12 cellular contexts compared by ENCODE assay signal in the genomic region with DNA sequence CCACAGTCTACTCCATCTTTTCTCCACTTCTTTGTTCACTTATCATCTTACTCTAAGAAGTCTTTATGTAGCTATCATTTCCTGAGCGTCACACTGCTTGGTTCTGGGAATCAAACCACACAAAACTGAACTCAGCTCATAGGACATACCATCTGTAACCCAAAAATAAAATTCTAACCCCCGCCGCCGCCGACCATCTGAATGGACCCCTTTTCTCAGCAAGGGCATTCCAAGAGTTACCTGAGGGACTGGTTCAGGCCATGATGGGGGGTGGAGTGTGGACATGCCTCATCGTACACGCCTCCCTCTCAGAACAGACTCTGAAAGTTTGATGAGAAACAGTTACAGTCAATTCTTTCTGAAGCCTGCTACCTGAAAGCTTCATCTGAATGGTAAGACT. TPM values are rescaled to one million over a fixed set of nuclear protein-coding genes. Genes with fewer than 3 reads are reported as not detected.
DNase-seq lines count a peak whose midpoint lies in the region; ATAC-seq and TF ChIP-seq lines count a peak whose summit lies in the region.
"Had no signal": no experiment of that assay in that cellular context is flagged by ENCODE, and none has a peak within 500 bp of the region (broad histone marks: within the 10 kb centered on the region; RNA-seq: fewer than 3 reads in every experiment).

No MANE protein-coding gene starts in this region.

- H3K4me1 Mint-ChIP-seq in immature natural killer cell = peaks cover 77 to 83% of the 10 kb centered on the region in 2 donors

- H3K9me3 ChIP-seq in KOPT-K1 (ENCODE audit: insufficient read depth, low read length, poor library complexity, severe bottlenecking) = no peaks in the 10 kb centered on the region

- ATAC-seq in HG02840 (IDR thresholded peaks at IDR 0.05; ENCODE audit: low FRiP score, unreplicated experiment) = no peak
- no peak for ATAC-seq in GM18520 (IDR thresholded peaks at IDR 0.05; ENCODE audit: unreplicated experiment)

- POLR2A ChIA-PET in HEK293T (lab: Yijun Ruan, JAX) = no interaction called here

- peaks cover 0 to 4% (median 0%) of the 10 kb centered on the region in 3 donors for H3K36me3 Mint-ChIP-seq in immature natural killer cell

- H3K27ac ChIP-seq in KOPT-K1 (ENCODE audit: low read depth, low read length, poor library complexity, severe bottlenecking) = peak overlapping the region; percentile 99

- H3K27ac Mint-ChIP-seq in immature natural killer cell = peak overlapping the region; percentile 97 to 99 (median 98)

- CTCF ChIA-PET in HEK293T (lab: Yijun Ruan, JAX) = interaction anchor here (0.7 kb wide), 1 partner anchor 104 kb away, joined by 3 read pairs; no protein-coding TSS in a partner anchor

- H3K9me3 Mint-ChIP-seq in immature natural killer cell = peaks cover 0 to 6% (median 0%) of the 10 kb centered on the region in 6 donors

- no peaks in the 10 kb centered on the region for H3K36me3 ChIP-seq in KOPT-K1 (ENCODE audit: insufficient read depth, low read length)

- H3K27me3 Mint-ChIP-seq in immature natural killer cell (ENCODE audit: low read depth in 3 of 3) = peaks cover 10 to 18% (median 16%) of the 10 kb centered on the region in 3 donors

- H3K4me3 Mint-ChIP-seq in immature natural killer cell = peak overlapping the region; percentile 59 to 84 (median 69)

- DNase-seq in activated CD8-positive, alpha-beta memory T cell treated with anti-CD3 and anti-CD28 coated beads, Interleukin-2, amount 50 U/mL, for 1 hour (ENCODE audit: extremely low read depth) = peak; percentile 51
- DNase-seq in immature natural killer cell = no peak
- DNase-seq in stimulated activated naive CD4-positive, alpha-beta T cell (lab: John Stamatoyannopoulos, UW) = peak; percentile 27 to 73 (median 60)
- no peak for DNase-seq in H4 (ENCODE audit: low spot score)
- DNase-seq in HEK293T (ENCODE audit: extremely low spot score) = no peak
- DNase-seq: cerebellar nuclear complex, NCI-H524, T1000 had no signal

TF ChIP-seq in HEK293T, 16 proteins besides CTCF, POLR2A, EP300 and RAD21:
- no peak for TF ChIP-seq HDGF (IDR thresholded peaks at IDR 0.05; ENCODE audit: borderline replicate concordance)
- TF ChIP-seq FOXM1 (IDR thresholded peaks at IDR 0.05; ENCODE audit: borderline replicate concordance) = no peak

RNA-seq across cellular contexts. Expression of a gene that starts 12.6 kb away (rescaled TPM):
- polyA plus RNA-seq in immature natural killer cell = 10 to 100 TPM; 36.2 to 57.1 (median 42.8) TPM
- not detected in 2 replicates for total RNA-seq in H4 (2014; rRNA removed; shearing (Covaris generic))
- polyA plus RNA-seq: neural cell had no signal

RNA-seq across cellular contexts. Expression of a gene that starts 14.4 kb away (rescaled TPM):
- 100 to 1,000 TPM; 145 to 474 (median 264) TPM for polyA plus RNA-seq in immature natural killer cell
- 1.5 and 3.0 TPM in 2 replicates for total RNA-seq in H4 (2014; rRNA removed; shearing (Covaris generic))
- polyA plus RNA-seq: neural cell had no signal

Comparison
In these comparisons a context has a peak if more than half of its experiments do, and no peak if none do; other contexts are left out.
1. DNase-seq: peak in activated CD8-positive, alpha-beta memory T cell treated with anti-CD3 and anti-CD28 coated beads, Interleukin-2, amount 50 U/mL, for 1 hour (single experiment) and stimulated activated naive CD4-positive, alpha-beta T cell (6 of 6); none in immature natural killer cell (0 of 3), H4 (single experiment) and HEK293T (single experiment).